ENCODE assay signal across 8 cellular contexts in the genomic region with DNA sequence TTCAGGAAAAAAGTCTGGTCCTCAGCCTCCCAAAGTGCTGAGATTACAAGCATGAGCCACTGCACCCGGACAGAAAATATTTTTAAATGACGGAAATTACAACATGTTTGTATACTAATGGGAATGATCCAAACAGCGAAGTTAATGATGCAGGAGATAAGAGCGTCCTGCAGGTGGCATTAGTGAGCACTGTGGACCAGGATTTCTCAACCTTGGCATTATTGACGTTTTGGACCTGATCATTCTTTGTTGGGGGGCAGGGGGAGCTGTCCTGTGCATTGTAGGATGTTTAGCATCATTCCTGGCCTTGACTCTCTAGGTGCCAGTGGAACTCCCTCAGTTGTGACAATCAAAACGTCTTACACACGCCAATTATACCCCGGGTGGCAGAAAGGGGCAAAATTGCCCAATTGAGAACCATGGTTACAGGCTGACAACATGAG. TPM values are rescaled to one million over a fixed set of nuclear protein-coding genes. Genes with fewer than 3 reads are reported as not detected.
A peak's percentile ranks its signal among the peaks of the same experiment; 100 is the strongest.
DNase-seq lines count a peak whose midpoint lies in the region; ATAC-seq and TF ChIP-seq lines count a peak whose summit lies in the region.

No MANE protein-coding gene starts in this region.

- CTCF ChIA-PET in activated CD8-positive, alpha-beta T cell treated with anti-CD3 and anti-CD28 coated beads for 36 hours (lab: Charles Lee): interaction anchor here (0.6 to 2.2 kb wide), 12 partner anchors 11 to 249 kb away, joined by 3 to 9 read pairs (median 4); partner anchors contain the start of gene SCFD1

- intact Hi-C loops in activated CD8-positive, alpha-beta T cell treated with anti-CD3 and anti-CD28 coated beads for 36 hours (cut with micrococcal nuclease): no loop called here

- H3K36me3 ChIP-seq in parathyroid adenoma (ENCODE audit: control insufficient read depth, insufficient read depth, low read length): no peaks in the 10 kb centered on the region

- no peak overlapping the region for H3K9ac ChIP-seq in parathyroid adenoma

- H3K4me1 Mint-ChIP-seq in activated CD8-positive, alpha-beta T cell treated with anti-CD3 and anti-CD28 coated beads for 36 hours (ENCODE audit: low read depth): no peaks in the 10 kb centered on the region

- no peaks in the 10 kb centered on the region for H3K79me2 ChIP-seq in parathyroid adenoma

- H3K27me3 Mint-ChIP-seq in activated CD8-positive, alpha-beta T cell treated with anti-CD3 and anti-CD28 coated beads for 36 hours: no peaks in the 10 kb centered on the region

- H3K36me3 Mint-ChIP-seq in activated CD8-positive, alpha-beta T cell treated with anti-CD3 and anti-CD28 coated beads for 36 hours (ENCODE audit: low read depth): peaks cover 22% of the 10 kb centered on the region

- H3K9me3 ChIP-seq in parathyroid adenoma (ENCODE audit: control insufficient read depth, low read length): no peaks in the 10 kb centered on the region

- no peaks in the 10 kb centered on the region for H3K9me3 Mint-ChIP-seq in activated CD8-positive, alpha-beta T cell treated with anti-CD3 and anti-CD28 coated beads for 36 hours

- peak; percentile 59 for DNase-seq in NCI-H82 (lab: John Stamatoyannopoulos, UW)
- DNase-seq in NCI-H82 treated with DMSO at 0.1 percent for 48 hours (lab: John Stamatoyannopoulos, UW; ENCODE audit: unreplicated experiment): no peak
- DNase-seq in LNCaP clone FGC (ENCODE audit: low read depth): peak; percentile 21
- DNase-seq in activated CD8-positive, alpha-beta T cell treated with anti-CD3 and anti-CD28 coated beads for 36 hours: peak; percentile 43
- peak; percentile 11 for DNase-seq in foreskin melanocyte

- no peaks in the 10 kb centered on the region for H3K4me1 ChIP-seq in parathyroid adenoma

- no peaks in the 10 kb centered on the region for H3K27me3 ChIP-seq in parathyroid adenoma (ENCODE audit: control insufficient read depth, insufficient read depth, low read length)

- H3K4me3 ChIP-seq in LNCaP clone FGC (ENCODE audit: low read depth, low read length) (no peak overlapping the region), parathyroid adenoma (ENCODE audit: low read depth, low read length) (no peak overlapping the region)

- H3K4me3 Mint-ChIP-seq in activated CD8-positive, alpha-beta T cell treated with anti-CD3 and anti-CD28 coated beads for 36 hours: no peak overlapping the region

- no peak overlapping the region for H3K27ac ChIP-seq in parathyroid adenoma

- no peak overlapping the region for H3K4me2 ChIP-seq in parathyroid adenoma (ENCODE audit: low read length)

- no peak overlapping the region for H3K27ac Mint-ChIP-seq in activated CD8-positive, alpha-beta T cell treated with anti-CD3 and anti-CD28 coated beads for 36 hours

- TF ChIP-seq CTCF in LNCaP clone FGC (IDR thresholded peaks at IDR 0.05; ENCODE audit: control insufficient read depth, extremely low read depth, insufficient read depth): peak; percentile 78
- peak; percentile 77 for TF ChIP-seq CTCF in activated CD8-positive, alpha-beta T cell treated with anti-CD3 and anti-CD28 coated beads for 36 hours (IDR thresholded peaks at IDR 0.05)
- peak; percentile 75 for TF ChIP-seq CTCF in parathyroid adenoma (IDR thresholded peaks at IDR 0.05)

- ATAC-seq in activated CD8-positive, alpha-beta T cell treated with anti-CD3 and anti-CD28 coated beads for 36 hours: peak; percentile 77
- ATAC-seq in HG03159 (IDR thresholded peaks at IDR 0.05; ENCODE audit: unreplicated experiment) (no peak), HG02970 (IDR thresholded peaks at IDR 0.05; ENCODE audit: low FRiP score, unreplicated experiment) (no peak)

- no peak overlapping the region for H2AFZ ChIP-seq in parathyroid adenoma

- POLR2A ChIA-PET in activated CD8-positive, alpha-beta T cell treated with anti-CD3 and anti-CD28 coated beads for 36 hours (lab: Charles Lee): no interaction called here

RNA-seq across cellular contexts. Expression of gene SCFD1, which starts 34.1 kb away (rescaled TPM):
- 10 to 100 TPM; 61.6 to 67.2 TPM for total RNA-seq in activated CD8-positive, alpha-beta T cell treated with anti-CD3 and anti-CD28 coated beads for 36 hours
